8 cellular contexts compared by ENCODE assay signal in genomic region chr16:66511615-66512500, GRCh38. TPM values are rescaled to one million over a fixed set of nuclear protein-coding genes. Genes with fewer than 3 reads are reported as not detected.
DNase-seq lines count a peak whose midpoint lies in the region; ATAC-seq, FAIRE-seq and TF ChIP-seq lines count a peak whose summit lies in the region.

No MANE protein-coding gene starts in this region.

- 38% methylated on average over 13 of the region's 13 CpGs; no CpG with 5 or more reads in 1 of the 2 experiments for WGBS in H1 (ENCODE audit: extremely low coverage in 1 of 2, insufficient coverage in 1 of 2, insufficient read length in 1 of 2, insufficient replicate concordance in 2 of 2, low coverage in 1 of 2, low lambda C conversion rate in 2 of 2, missing lambda C conversion rate in 1 of 2), 2 experiments

- H2BK15ac ChIP-seq in H1 (ENCODE audit: low read length): peak overlapping the region; percentile 89

- intact Hi-C loops in CD14-positive monocyte (cut with micrococcal nuclease): loop anchor here in 1 of 2 donors (10.0 kb wide), 1 partner anchor 307 kb away; no protein-coding TSS in a partner anchor

- H2BK12ac ChIP-seq in H1 (ENCODE audit: low read depth, low read length): no peak overlapping the region; the same call in 1 of the 2 replicates

- peak; percentile 31 for TF ChIP-seq CTCF in CD14-positive monocyte (IDR thresholded peaks at IDR 0.05)
- TF ChIP-seq CTCF in H1 (IDR thresholded peaks at IDR 0.05; ENCODE audit: control extremely low read depth in 1 of 3, insufficient read depth in 1 of 3, low read depth in 1 of 3, low read length in 3 of 3): peak in 1 of 3 experiments; percentile 8; a peak in 1 of 4 replicates

- H2BK120ac ChIP-seq in H1 (replicated peaks; ENCODE audit: low read depth, low read length): no peak overlapping the region

- no peak overlapping the region for H2AK5ac ChIP-seq in H1 (ENCODE audit: low read depth, low read length)

- no peaks in the 10 kb centered on the region for H4K20me1 ChIP-seq in H1 (replicated peaks in 1 of 2; ENCODE audit: control insufficient read depth in 1 of 2, insufficient read depth in 2 of 2, low read length in 2 of 2)

- 0 out of 2 replicates have a peak overlapping the region, but pooled peaks have one; percentile 44 for H3K27ac ChIP-seq in H1 (ENCODE audit: low read depth, low read length)

- no peak for TF ChIP-seq EP300 in H1 (IDR thresholded peaks at IDR 0.05; ENCODE audit: borderline replicate concordance in 1 of 2, low read depth in 2 of 2, low read length in 2 of 2)

- H3K9ac ChIP-seq in H1 (replicated peaks in 1 of 4; ENCODE audit: extremely low read depth in 1 of 4, low read depth in 3 of 4, low read length in 3 of 4): no peak overlapping the region
- no peak overlapping the region for H3K9ac ChIP-seq in mucosa of stomach (ENCODE audit: low read length)

- no peak overlapping the region for H3K14ac ChIP-seq in H1 (ENCODE audit: insufficient read length)

- TF ChIP-seq RAD21 in H1 (IDR thresholded peaks at IDR 0.05 in 1 of 2, conservative IDR thresholded peaks at IDR 0.05 in 1 of 2; ENCODE audit: low read depth in 2 of 2, low read length in 2 of 2): no peak; a peak in 1 of 4 replicates

- H2BK5ac ChIP-seq in H1 (ENCODE audit: low read depth, low read length): no peak overlapping the region

- peak overlapping the region; percentile 1; the same call in 1 of the 2 replicates for H2BK20ac ChIP-seq in H1 (ENCODE audit: low read length)

- no peak overlapping the region for H3K56ac ChIP-seq in H1 (replicated peaks; ENCODE audit: insufficient read length, low read depth, low read length)

- H4K91ac ChIP-seq in H1 (replicated peaks; ENCODE audit: insufficient read length, low read length): no peak overlapping the region

- H2AFZ ChIP-seq in H1 (ENCODE audit: low read length): no peak overlapping the region

- CTCF ChIA-PET in H1 (lab: Charles Lee; ENCODE audit: partially characterized antibody): interaction anchor here (0.7 to 3.3 kb wide), 21 partner anchors 9 to 170 kb away, joined by 3 to 19 read pairs (median 4); no protein-coding TSS in a partner anchor

- peaks cover 0 to 2% (median 0%) of the 10 kb centered on the region in 3 donors for H3K27me3 Mint-ChIP-seq in CD14-positive monocyte (ENCODE audit: low read depth in 3 of 3)

- H3K4me1 ChIP-seq in H1 (replicated peaks in 1 of 4; ENCODE audit: control insufficient read depth in 3 of 4, insufficient read depth in 4 of 4, low read length in 3 of 4) (peaks cover 8 to 24% (median 15%) of the 10 kb centered on the region in 4 experiments; a peak in 6 of 7 replicates), mucosa of stomach (ENCODE audit: control insufficient read depth, insufficient read depth, low read length) (peaks cover 65% of the 10 kb centered on the region)

- no peak for DNase-seq in CD14-positive monocyte (ENCODE audit: low spot score)
- peak; percentile 37 to 61 for DNase-seq in NCI-H446 (lab: John Stamatoyannopoulos, UW)
- peak; percentile 64 to 74 for DNase-seq in H1 (ENCODE audit: low read depth in 1 of 2, low spot score in 2 of 2)
- DNase-seq in stimulated activated CD4-positive, alpha-beta T cell treated with anti-CD3 and anti-CD28 coated beads, Interleukin-4, amount 100 ng/mL, for 24 hours: no peak
- no peak for DNase-seq in activated CD4-positive, CD25-positive, alpha-beta regulatory T cell treated with anti-CD3 and anti-CD28 coated beads, Interleukin-2, amount 50 U/mL, for 72 hours

- POLR2A ChIA-PET in H1 (lab: Charles Lee; ENCODE audit: partially characterized antibody): interaction anchor here (1.0 to 2.0 kb wide), 6 partner anchors 8 to 105 kb away, joined by 3 to 8 read pairs (median 4); partner anchors contain the start of gene TK2

- H4K8ac ChIP-seq in H1 (ENCODE audit: extremely low read depth, insufficient read depth, low read length): no peak overlapping the region

- H3K4me3 Mint-ChIP-seq in CD14-positive monocyte: no peak overlapping the region

- TF ChIP-seq POLR2A in H1 (IDR thresholded peaks at IDR 0.05; ENCODE audit: control extremely low read depth in 1 of 2, low read depth in 2 of 2, low read length in 2 of 2): 0 out of 3 replicates have a peak, but pooled peaks of 1 of the 2 experiments have one; percentile 33

- peak; percentile 7 for FAIRE-seq in H1 (lab: Jason Lieb, UNC)

- peak overlapping the region; percentile 49 to 54 for H3K4me2 ChIP-seq in H1 (ENCODE audit: insufficient read depth in 1 of 2, low read depth in 2 of 2, low read length in 2 of 2)

- H3K27ac Mint-ChIP-seq in CD14-positive monocyte: peak overlapping the region; percentile 79 to 90 (median 87)

- H3K36me3 ChIP-seq in H1 (ENCODE audit: control insufficient read depth in 2 of 4, insufficient read depth in 4 of 4, low read length in 3 of 4): no peaks in the 10 kb centered on the region
- H3K36me3 ChIP-seq in mucosa of stomach (ENCODE audit: control insufficient read depth, insufficient read depth, low read length): peaks cover 4% of the 10 kb centered on the region

- no peaks in the 10 kb centered on the region for H3K9me3 Mint-ChIP-seq in CD14-positive monocyte

- H3K4me1 Mint-ChIP-seq in CD14-positive monocyte: peaks cover 58% of the 10 kb centered on the region

- H3K79me1 ChIP-seq in H1 (ENCODE audit: low read depth, low read length): no peaks in the 10 kb centered on the region

- no peak overlapping the region for H4K5ac ChIP-seq in H1 (ENCODE audit: insufficient read length, low read depth, low read length)

- H3K18ac ChIP-seq in H1 (ENCODE audit: extremely low read depth, low read length): no peak overlapping the region; the same call in 1 of the 2 replicates

- ATAC-seq in HG03108 (IDR thresholded peaks at IDR 0.05; ENCODE audit: unreplicated experiment) (no peak), HG03565 (IDR thresholded peaks at IDR 0.05; ENCODE audit: unreplicated experiment) (no peak)

- no peaks in the 10 kb centered on the region for H3K23me2 ChIP-seq in H1 (ENCODE audit: low read depth, low read length)

- H3K23ac ChIP-seq in H1 (ENCODE audit: insufficient read length): no peak overlapping the region

- H3K27me3 ChIP-seq in H1 (replicated peaks in 1 of 4; ENCODE audit: control insufficient read depth in 3 of 4, extremely low read depth in 1 of 4, insufficient read depth in 3 of 4, low read length in 3 of 4) (no peaks in the 10 kb centered on the region), mucosa of stomach (ENCODE audit: control insufficient read depth, insufficient read depth, low read length) (no peaks in the 10 kb centered on the region)

- no peak overlapping the region; a peak in 1 of 8 replicates for H3K4me3 ChIP-seq in H1 (ENCODE audit: extremely low read depth in 1 of 4, insufficient read depth in 2 of 4, low read depth in 3 of 4, low read length in 4 of 4)
- H3K4me3 ChIP-seq in mucosa of stomach (ENCODE audit: low read length): peak overlapping the region; percentile 5

- no peaks in the 10 kb centered on the region for H3K79me2 ChIP-seq in H1 (ENCODE audit: control insufficient read depth in 1 of 2, insufficient read depth in 2 of 2, low read length in 2 of 2)

- H3K36me3 Mint-ChIP-seq in CD14-positive monocyte: peaks cover 73 to 83% of the 10 kb centered on the region in 2 donors

- H3K9me3 ChIP-seq in H1 (ENCODE audit: insufficient read depth in 2 of 2, low read depth in 1 of 2, low read length in 1 of 2) (no peaks in the 10 kb centered on the region), mucosa of stomach (ENCODE audit: control insufficient read depth, low read length) (no peaks in the 10 kb centered on the region)

- H3K4ac ChIP-seq in H1 (replicated peaks; ENCODE audit: insufficient read length, low read depth, low read length): no peak overlapping the region

RNA-seq across cellular contexts. Expression of gene TK2, which starts 38.1 kb away (rescaled TPM):
- polyA plus RNA-seq in CD14-positive monocyte: 10 to 100 TPM; 29.8 to 38.9 TPM
- total RNA-seq in H1 (2021; fragmentation: NEBNext Ultra II Directional; extraction: Animal tissue kit (Norgen Biotek cat#: 25700)): 3.6 and 4.5 TPM in 2 replicates
- 2.7 and 3.2 TPM in 2 replicates for polyA plus RNA-seq in H1 (2011; rRNA removed)
- 4.6 TPM for polyA plus RNA-seq in H1 (2011; cell fraction: cytosol; rRNA removed)
- polyA plus RNA-seq in H1 (2011; cell fraction: nucleus; rRNA removed): 8.7 TPM
- polyA plus RNA-seq in H1 (2012, experiment 1 of 2): 3.2 to 4.4 TPM (median 3.8 TPM) in 4 replicates
- polyA plus RNA-seq in H1 (2012, experiment 2 of 2): 1.6 TPM
- polyA plus RNA-seq in H1 (2013, experiment 1 of 2): 3.4 TPM
- 2.4 TPM for polyA plus RNA-seq in H1 (2013, experiment 2 of 2)
- polyA minus RNA-seq in H1 (2011; rRNA and poly(A)+ RNA removed): 7.1 and 12.2 TPM in 2 replicates
- polyA minus RNA-seq in H1 (2011; cell fraction: cytosol; rRNA and poly(A)+ RNA removed): 5.1 TPM
- polyA minus RNA-seq in H1 (2011; cell fraction: nucleus; rRNA and poly(A)+ RNA removed): 5.9 TPM

RNA-seq across cellular contexts. Expression of gene CKLF, which starts 40.5 kb away (rescaled TPM):
- polyA plus RNA-seq in CD14-positive monocyte: 100 to 1,000 TPM; 374 to 430 TPM
- 18.9 and 21.1 TPM in 2 replicates for total RNA-seq in H1 (2021; fragmentation: NEBNext Ultra II Directional; extraction: Animal tissue kit (Norgen Biotek cat#: 25700))
- 61.2 and 63.5 TPM in 2 replicates for polyA plus RNA-seq in H1 (2011; rRNA removed)
- 50.5 TPM for polyA plus RNA-seq in H1 (2011; cell fraction: cytosol; rRNA removed)
- 34.6 TPM for polyA plus RNA-seq in H1 (2011; cell fraction: nucleus; rRNA removed)
- polyA plus RNA-seq in H1 (2012, experiment 1 of 2): 15.6 to 41.5 TPM (median 33.8 TPM) in 4 replicates
- 29.6 TPM for polyA plus RNA-seq in H1 (2012, experiment 2 of 2)
- 40.3 TPM for polyA plus RNA-seq in H1 (2013, experiment 1 of 2)
- polyA plus RNA-seq in H1 (2013, experiment 2 of 2): 40.7 TPM
- polyA minus RNA-seq in H1 (2011; rRNA and poly(A)+ RNA removed): 10.2 and 11.5 TPM in 2 replicates
- polyA minus RNA-seq in H1 (2011; cell fraction: cytosol; rRNA and poly(A)+ RNA removed): 13.5 TPM
- 9.7 TPM for polyA minus RNA-seq in H1 (2011; cell fraction: nucleus; rRNA and poly(A)+ RNA removed)

RNA-seq across cellular contexts. Expression of gene CMTM1, which starts 54.4 kb away (rescaled TPM):
- 1 to 10 TPM; 1.6 to 2.5 TPM for polyA plus RNA-seq in CD14-positive monocyte
- total RNA-seq in H1 (2021; fragmentation: NEBNext Ultra II Directional; extraction: Animal tissue kit (Norgen Biotek cat#: 25700)): 1.9 and 2.0 TPM in 2 replicates
- 1.2 and 1.7 TPM in 2 replicates for polyA plus RNA-seq in H1 (2011; rRNA removed)
- 1.1 TPM for polyA plus RNA-seq in H1 (2011; cell fraction: cytosol; rRNA removed)
- 2.4 TPM for polyA plus RNA-seq in H1 (2011; cell fraction: nucleus; rRNA removed)
- 0.58 to 2.6 TPM (median 1.4 TPM) in 4 replicates for polyA plus RNA-seq in H1 (2012, experiment 1 of 2)
- polyA plus RNA-seq in H1 (2012, experiment 2 of 2): not detected
- polyA plus RNA-seq in H1 (2013, experiment 1 of 2): 2.3 TPM
- polyA plus RNA-seq in H1 (2013, experiment 2 of 2): 1.3 TPM
- 0.63 and 0.85 TPM in 2 replicates for polyA minus RNA-seq in H1 (2011; rRNA and poly(A)+ RNA removed)
- 1.6 TPM for polyA minus RNA-seq in H1 (2011; cell fraction: cytosol; rRNA and poly(A)+ RNA removed)
- 4.6 TPM for polyA minus RNA-seq in H1 (2011; cell fraction: nucleus; rRNA and poly(A)+ RNA removed)

Comparison
In these comparisons a context has a peak if more than half of its experiments do, and no peak if none do; other contexts are left out.
1. DNase-seq: peak in NCI-H446 (2 of 2) and H1 (2 of 2); none in CD14-positive monocyte (single experiment), stimulated activated CD4-positive, alpha-beta T cell treated with anti-CD3 and anti-CD28 coated beads, Interleukin-4, amount 100 ng/mL, for 24 hours (single experiment) and activated CD4-positive, CD25-positive, alpha-beta regulatory T cell treated with anti-CD3 and anti-CD28 coated beads, Interleukin-2, amount 50 U/mL, for 72 hours (single experiment).